Comparison of ENCODE assay signal across 8 cellular contexts in the genomic region with DNA sequence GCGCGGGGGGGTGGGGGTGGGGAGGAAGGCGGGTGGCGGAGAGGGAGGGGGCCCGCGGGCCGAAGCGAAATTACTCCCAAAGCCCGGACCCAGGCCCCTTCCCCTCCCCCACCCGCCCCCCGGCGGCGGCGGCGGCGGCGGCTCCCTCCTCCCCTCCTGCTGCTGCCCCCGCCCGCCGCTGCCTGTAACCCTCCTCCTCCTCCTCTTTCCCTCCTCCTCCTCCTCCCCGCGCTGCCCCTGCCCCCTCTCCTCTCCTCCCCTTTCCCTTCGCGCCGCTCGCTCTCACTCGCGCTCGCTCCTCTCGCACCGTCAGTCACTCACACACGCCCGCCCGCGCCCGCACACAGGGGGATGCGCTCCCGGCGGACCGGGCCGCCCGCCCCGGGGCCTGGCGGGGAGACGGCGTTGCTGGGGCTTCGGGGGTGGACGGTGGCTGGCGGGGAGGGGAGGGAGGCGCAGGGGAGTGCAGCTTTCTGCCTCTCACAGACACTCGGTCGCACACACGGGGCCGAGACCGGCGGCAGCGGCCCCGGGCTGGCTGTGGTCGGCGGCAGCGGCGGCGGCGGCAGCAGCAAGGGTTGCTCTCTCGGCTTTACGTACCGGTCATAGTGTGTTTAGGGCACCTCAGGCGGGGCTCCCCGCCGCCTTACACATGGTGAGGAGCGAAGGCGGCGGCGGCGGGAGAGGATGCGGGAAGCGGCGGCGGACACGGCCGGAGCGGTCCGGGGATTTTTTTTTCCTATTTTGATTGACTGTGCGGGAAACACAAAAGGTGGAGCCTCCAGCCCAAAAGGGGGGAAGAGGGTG. TPM values are rescaled to one million over a fixed set of nuclear protein-coding genes. Genes with fewer than 3 reads are reported as not detected.
A peak's percentile ranks its signal among the peaks of the same experiment; 100 is the strongest.
DNase-seq lines count a peak whose midpoint lies in the region; ATAC-seq, FAIRE-seq and TF ChIP-seq lines count a peak whose summit lies in the region.

No MANE protein-coding gene starts in this region.

- H3K4me1 Mint-ChIP-seq in mesothelial cell of epicardium: peaks cover 30% of the 10 kb centered on the region

- DNase-seq in AG08396 (ENCODE audit: low spot score) (peak; percentile 83), NOMO-1 treated with DMSO at 0.1 percent for 48 hours (lab: John Stamatoyannopoulos, UW; ENCODE audit: unreplicated experiment) (peak; percentile 85), mesothelial cell of epicardium (ENCODE audit: low spot score in 2 of 2, unreplicated experiment in 2 of 2) (peak; percentile 85)
- peak; percentile 85 for DNase-seq in activated CD8-positive, alpha-beta memory T cell treated with anti-CD3 and anti-CD28 coated beads, Interleukin-2, amount 50 U/mL, for 4 hours
- DNase-seq in stimulated activated CD8-positive, alpha-beta memory T cell treated with anti-CD3 and anti-CD28 coated beads, Interleukin-2, amount 100 ng/mL, for 1 hour (ENCODE audit: low read depth in 2 of 2): peak; percentile 68 to 79

- H3K9me3 Mint-ChIP-seq in mesothelial cell of epicardium: peaks cover 7% of the 10 kb centered on the region

- in situ Hi-C loops in GM18951 (cut with MboI; ENCODE audit: low sequenced_read_pairs, unreplicated experiment): no loop called here

- H3K27me3 Mint-ChIP-seq in mesothelial cell of epicardium (ENCODE audit: low read depth): no peaks in the 10 kb centered on the region

- H3K27ac Mint-ChIP-seq in mesothelial cell of epicardium: peak overlapping the region; percentile 100

- peak; percentile 86 for TF ChIP-seq POLR2A in GM18951 (IDR thresholded peaks at IDR 0.05; ENCODE audit: extremely low read depth, insufficient read depth, insufficient read length)

- peak; percentile 86 for FAIRE-seq in endometrium (lab: Jason Lieb, UNC)

- peak; percentile 17 for TF ChIP-seq CTCF in mesothelial cell of epicardium (IDR thresholded peaks at IDR 0.05; ENCODE audit: unreplicated experiment)

- ATAC-seq in HG03460 (IDR thresholded peaks at IDR 0.05; ENCODE audit: unreplicated experiment): peak; percentile 34

- peaks cover 18% of the 10 kb centered on the region for H3K36me3 Mint-ChIP-seq in mesothelial cell of epicardium

- peak overlapping the region; percentile 99 for H3K4me3 Mint-ChIP-seq in mesothelial cell of epicardium

RNA-seq across cellular contexts. Expression of a gene that starts 0.4 kb away (rescaled TPM):
- total RNA-seq in mesothelial cell of epicardium: 106 to 113 TPM (median 110 TPM) in 3 replicates

Comparison
In these comparisons a context has a peak if more than half of its experiments do, and no peak if none do; other contexts are left out.
1. Peak in every context shown above with its lines: DNase-seq and ATAC-seq.